In genomic region chr6:100466410-100467143, GRCh38 we compare ENCODE assay signal across 14 cellular contexts. TPM values are rescaled to one million over a fixed set of nuclear protein-coding genes. Genes with fewer than 3 reads are reported as not detected.
DNase-seq lines count a peak whose midpoint lies in the region; ATAC-seq, FAIRE-seq and TF ChIP-seq lines count a peak whose summit lies in the region.
"Had no signal": no experiment of that assay in that cellular context is flagged by ENCODE, and none has a peak within 500 bp of the region (broad histone marks: within the 10 kb centered on the region; RNA-seq: fewer than 3 reads in every experiment).

No MANE protein-coding gene starts in this region.

- H3K4me3 Mint-ChIP-seq in H9, result peak overlapping the region in 1 of 2 experiments; percentile 74; a peak in 3 of 5 replicates
- H3K4me3 Mint-ChIP-seq: CD8-positive, alpha-beta T cell had no signal

- H4K20me1 ChIP-seq in H9 (ENCODE audit: control insufficient read depth, insufficient read depth, insufficient read length), result peaks cover 3% of the 10 kb centered on the region
- no peaks in the 10 kb centered on the region for H4K20me1 ChIP-seq in GM12878 (ENCODE audit: control insufficient read depth, insufficient read depth)

- H3K27ac ChIP-seq in H9 (ENCODE audit: insufficient read length, low read depth, low read length) (no peak overlapping the region), GM12878 (ENCODE audit: control insufficient read depth, insufficient read depth) (no peak overlapping the region), mesendoderm (ENCODE audit: low read depth, low read length) (no peak overlapping the region)
- H3K27ac ChIP-seq: SJSA1 had no signal

- H3K4me1 Mint-ChIP-seq in H9, result peaks cover 31 to 61% of the 10 kb centered on the region in 2 experiments

- DNase-seq in COLO668 (lab: John Stamatoyannopoulos, UW; ENCODE audit: unreplicated experiment), result peak; percentile 8
- peak; percentile 54 for DNase-seq in H9
- no peak for DNase-seq in GM12878 (ENCODE audit: low read depth, low spot score)
- DNase-seq in mesendoderm, result peak; percentile 64
- DNase-seq in GM10266 (ENCODE audit: extremely low spot score), result no peak
- DNase-seq: CD8-positive, alpha-beta T cell; cerebellar nuclear complex; immature natural killer cell; mucosa of descending colon; NCI-H1092 had no signal

- H2BK15ac ChIP-seq in H9 (ENCODE audit: low read depth, low read length), result no peak overlapping the region
- no peak overlapping the region for H2BK15ac ChIP-seq in mesendoderm (replicated peaks; ENCODE audit: low read depth)

- TF ChIP-seq POLR2A in GM12878 (IDR thresholded peaks at IDR 0.05; ENCODE audit: low read depth, low read length), result no peak

- RAD21 ChIA-PET in GM12878 (lab: Charles Lee; ENCODE audit: unreplicated experiment), result no interaction called here

- ATAC-seq in GM12878 (no peak), GM19328 (IDR thresholded peaks at IDR 0.05; ENCODE audit: unreplicated experiment) (no peak), GM21367 (IDR thresholded peaks at IDR 0.05; ENCODE audit: unreplicated experiment) (no peak)
- ATAC-seq: CD8-positive, alpha-beta T cell; mucosa of descending colon had no signal

- FAIRE-seq in GM12878 (lab: Jason Lieb, UNC), result no peak

- H3K56ac ChIP-seq in H9 (ENCODE audit: insufficient read length, low read depth, low read length) (no peak overlapping the region), mesendoderm (ENCODE audit: low read length) (no peak overlapping the region)

- H2BK20ac ChIP-seq in H9 (ENCODE audit: low read depth, low read length, poor library complexity, severe bottlenecking), result no peak overlapping the region

- H3K79me1 ChIP-seq in H9 (ENCODE audit: insufficient read depth, low read depth, low read length, poor library complexity, severe bottlenecking) (no peaks in the 10 kb centered on the region), mesendoderm (ENCODE audit: low read length) (no peaks in the 10 kb centered on the region)

- H4K91ac ChIP-seq in H9 (ENCODE audit: insufficient read length, low read depth, low read length), result no peak overlapping the region

- H3K23ac ChIP-seq in H9 (ENCODE audit: insufficient read length, low read depth, low read length) (no peak overlapping the region), mesendoderm (ENCODE audit: low read length) (no peak overlapping the region)

- H3K36me3 Mint-ChIP-seq in H9 (ENCODE audit: insufficient read depth in 1 of 3, low read depth in 3 of 3), result no peaks in the 10 kb centered on the region
- H3K36me3 Mint-ChIP-seq: CD8-positive, alpha-beta T cell had no signal

- CTCF ChIA-PET in GM12878 (lab: Yijun Ruan, JAX), result no interaction called here

- intact Hi-C loops in GM12878 (cut with micrococcal nuclease; ENCODE audit: unreplicated experiment), result no loop called here

- no peak overlapping the region for H2AFZ ChIP-seq in H9 (ENCODE audit: low read length)
- H2AFZ ChIP-seq in GM12878 (ENCODE audit: control insufficient read depth, low read depth, low read length), result no peak overlapping the region

- no peak overlapping the region for H4K5ac ChIP-seq in H9 (ENCODE audit: insufficient read length, low read depth, low read length)
- no peak overlapping the region for H4K5ac ChIP-seq in mesendoderm (ENCODE audit: low read length)

- no peak overlapping the region for H4K8ac ChIP-seq in H9 (replicated peaks; ENCODE audit: insufficient read length, low read depth, low read length)
- H4K8ac ChIP-seq in mesendoderm (ENCODE audit: low read depth, low read length), result no peak overlapping the region

- no peak for TF ChIP-seq EP300 in GM12878 (IDR thresholded peaks at IDR 0.05; ENCODE audit: borderline replicate concordance in 1 of 2, control insufficient read depth in 1 of 2, low read depth in 2 of 2, low read length in 2 of 2)

- BruUV-seq in GM12878 (replicated peaks; lab: Mats Ljungman, UMichigan), result no TSS peak

- no peaks in the 10 kb centered on the region for H3K9me3 ChIP-seq in H9 (ENCODE audit: control insufficient read depth, low read depth, low read length)
- H3K9me3 ChIP-seq in GM12878 (replicated peaks; ENCODE audit: control insufficient read depth, insufficient read depth, low read length), result peaks cover 4% of the 10 kb centered on the region; the same call in 1 of the 3 replicates
- H3K9me3 ChIP-seq: mucosa of descending colon, SJSA1 had no signal

- TF ChIP-seq CTCF in H9 (conservative IDR thresholded peaks at IDR 0.05) (no peak), GM12878 (IDR thresholded peaks at IDR 0.05 in 2 of 3, conservative IDR thresholded peaks at IDR 0.05 in 1 of 3; ENCODE audit: control insufficient read depth in 2 of 3, extremely low read depth in 1 of 3, insufficient read depth in 1 of 3, low read depth in 3 of 3, low read length in 3 of 3) (no peak), GM10266 (IDR thresholded peaks at IDR 0.05; ENCODE audit: control insufficient read depth, insufficient read depth, low read depth, missing control alignments) (no peak)

- H3K9me3 Mint-ChIP-seq in H9, result peaks cover 0 to 6% of the 10 kb centered on the region in 2 experiments; a peak in 1 of 5 replicates

- H3K27me3 ChIP-seq in H9 (ENCODE audit: insufficient read depth, low read length), result peaks cover 91% of the 10 kb centered on the region
- peaks cover 29 to 45% of the 10 kb centered on the region in 2 experiments for H3K27me3 ChIP-seq in GM12878 (replicated peaks in 1 of 2; ENCODE audit: control insufficient read depth in 2 of 2, insufficient read depth in 2 of 2, low read length in 1 of 2)
- peaks cover 77% of the 10 kb centered on the region for H3K27me3 ChIP-seq in mesendoderm (ENCODE audit: insufficient read depth, low read length, poor library complexity)
- H3K27me3 ChIP-seq: SJSA1 had no signal

- peaks cover 12% of the 10 kb centered on the region for H3K23me2 ChIP-seq in H9 (ENCODE audit: insufficient read length, low read depth, low read length, poor library complexity, severe bottlenecking)

- no peak overlapping the region for H3K9ac ChIP-seq in H9 (ENCODE audit: extremely low read depth, insufficient read length, low read length)
- H3K9ac ChIP-seq in GM12878 (ENCODE audit: control insufficient read depth, insufficient read depth, low read length), result no peak overlapping the region
- no peak overlapping the region for H3K9ac ChIP-seq in mesendoderm (ENCODE audit: low read length)

- H2AK5ac ChIP-seq in H9 (ENCODE audit: insufficient read length, low read length), result no peak overlapping the region
- no peak overlapping the region for H2AK5ac ChIP-seq in mesendoderm (ENCODE audit: low read length)

- in situ Hi-C loops in GM12878 (cut with MboI), result no loop called here

- H3T11ph ChIP-seq in H9 (ENCODE audit: low read length), result no peak overlapping the region

- no peak overlapping the region for H3K14ac ChIP-seq in H9 (ENCODE audit: insufficient read depth, low read length)

- WGBS in H9 (ENCODE audit: extremely low coverage, insufficient read length, low lambda C conversion rate), result no CpG with 5 or more reads among the region's 22 CpGs
- whole genome bisulfite sequencing in GM12878 (ENCODE audit: insufficient coverage, insufficient replicate concordance, low lambda C conversion rate, missing lambda C conversion rate), result 8% methylated on average over 22 of the region's 22 CpGs
- WGBS in mesendoderm (ENCODE audit: extremely low coverage, insufficient coverage, low lambda C conversion rate), result no CpG with 5 or more reads among the region's 22 CpGs

- H3K4me3 ChIP-seq in GM12878 (no peak overlapping the region), mesendoderm (ENCODE audit: low read length) (no peak overlapping the region)
- H3K4me3 ChIP-seq: mucosa of descending colon, SJSA1 had no signal

- H2BK5ac ChIP-seq in H9 (ENCODE audit: insufficient read length, low read length), result no peak overlapping the region
- H2BK5ac ChIP-seq in mesendoderm (ENCODE audit: low read length), result no peak overlapping the region

- H2BK120ac ChIP-seq in H9 (ENCODE audit: low read depth, low read length, poor library complexity, severe bottlenecking) (no peak overlapping the region), mesendoderm (ENCODE audit: low read depth, low read length) (no peak overlapping the region)

- SMC1A ChIA-PET in GM12878 (lab: Charles Lee; ENCODE audit: uncharacterized antibody, unreplicated experiment), result no interaction called here

- no peak overlapping the region for H2BK12ac ChIP-seq in H9 (ENCODE audit: insufficient read length, low read depth, low read length)

- H3K18ac ChIP-seq in H9 (ENCODE audit: insufficient read length, low read depth, low read length) (no peak overlapping the region), mesendoderm (ENCODE audit: low read length) (no peak overlapping the region)

- POLR2A ChIA-PET in GM12878 (lab: Charles Lee), result no interaction called here

- no peak overlapping the region for H3K4ac ChIP-seq in H9 (ENCODE audit: low read depth, low read length)
- H3K4ac ChIP-seq in mesendoderm (ENCODE audit: low read depth, low read length), result no peak overlapping the region

- H3K79me2 ChIP-seq in H9 (ENCODE audit: insufficient read depth, low read length) (no peaks in the 10 kb centered on the region), GM12878 (ENCODE audit: control insufficient read depth, insufficient read depth, low read length) (no peaks in the 10 kb centered on the region), mesendoderm (ENCODE audit: control insufficient read depth, insufficient read depth, low read length) (no peaks in the 10 kb centered on the region)

- H3K36me3 ChIP-seq in GM12878 (ENCODE audit: control insufficient read depth in 2 of 2, insufficient read depth in 2 of 2, low read length in 1 of 2), result no peaks in the 10 kb centered on the region
- H3K36me3 ChIP-seq in mesendoderm (ENCODE audit: control insufficient read depth, insufficient read depth, low read length), result no peaks in the 10 kb centered on the region
- H3K36me3 ChIP-seq: SJSA1 had no signal

- H3K27ac Mint-ChIP-seq in H9, result no peak overlapping the region
- H3K27ac Mint-ChIP-seq: activated T-helper 2 cell treated with anti-CD3 and anti-CD28 coated beads, Interferon-gamma antibody, Interleukin-2, Interleukin-4, amounts not matched to agents 10 μg/mL and 5 μg/mL and 100 μg/mL, durations not matched to agents 14 hours and 24 hours and 36 hours; CD8-positive, alpha-beta T cell; immature natural killer cell had no signal

- peak overlapping the region; percentile 79 for H3K4me2 ChIP-seq in H9 (ENCODE audit: insufficient read depth, insufficient read length, low read length)
- no peak overlapping the region for H3K4me2 ChIP-seq in GM12878 (ENCODE audit: control insufficient read depth, insufficient read depth)
- peak overlapping the region; percentile 2 for H3K4me2 ChIP-seq in mesendoderm (ENCODE audit: low read length)

- H3K4me1 ChIP-seq in H9 (ENCODE audit: insufficient read depth, low read length), result peaks cover 3% of the 10 kb centered on the region; the same call in 1 of the 2 replicates
- H3K4me1 ChIP-seq in GM12878 (ENCODE audit: control insufficient read depth, insufficient read depth, low read length), result no peaks in the 10 kb centered on the region
- peaks cover 5% of the 10 kb centered on the region for H3K4me1 ChIP-seq in mesendoderm (ENCODE audit: control insufficient read depth, low read depth, low read length)

- no peak for TF ChIP-seq RAD21 in GM12878 (IDR thresholded peaks at IDR 0.05; ENCODE audit: insufficient read depth, low read depth, low read length)

- no peaks in the 10 kb centered on the region; the same call in 1 of the 2 replicates for H3K27me3 Mint-ChIP-seq in H9 (ENCODE audit: low read depth)

RNA-seq across cellular contexts. Expression of gene SIM1, which starts 1.9 kb away (rescaled TPM):
- total RNA-seq in H9 (2021) (0.07 TPM in 1 of 2 replicates, not detected in the other), GM12878 (2014; rRNA removed) (not detected in 2 replicates), GM12878 (2014; rRNA removed; fragmentation: Illumina TruSeq; extraction: Trizol) (not detected in 2 replicates), GM12878 (2021) (not detected in 2 replicates)
- not detected in 2 replicates for total RNA-seq in GM12878 (2013; cell fraction: nucleolus; rRNA removed)
- polyA plus RNA-seq in GM12878 (2011; ENCODE audit: low read depth), result not detected
- polyA plus RNA-seq in GM12878 (2011; rRNA removed) (0.01 TPM in 1 of 2 replicates, not detected in the other), GM12878 (2014; fragmentation: Illumina TruSeq; extraction: Trizol) (not detected in 2 replicates), GM12878 (2014; fragmentation: Nextera tagmentation; extraction: Ambion mirVana) (not detected), GM12878 (2014; rRNA removed) (not detected in 2 replicates), GM12878 (2016; fragmentation: Nextera tagmentation; extraction: Ambion mirVana) (not detected)
- polyA plus RNA-seq in GM12878 (2011; cell fraction: cytosol; rRNA removed), result not detected in 2 replicates
- not detected in 2 replicates for polyA plus RNA-seq in GM12878 (2011; cell fraction: nucleus; rRNA removed)
- not detected in 2 replicates for polyA plus RNA-seq in GM12878 (2012)
- not detected in 2 replicates for polyA minus RNA-seq in GM12878 (2011; rRNA and poly(A)+ RNA removed)
- not detected in 2 replicates for polyA minus RNA-seq in GM12878 (2011; cell fraction: cytosol; rRNA and poly(A)+ RNA removed)
- polyA minus RNA-seq in GM12878 (2011; cell fraction: nucleus; rRNA and poly(A)+ RNA removed), result not detected in 2 replicates
- polyA plus RNA-seq in mesendoderm (2013, experiment 1 of 2), result 0.06 TPM
- 0.06 TPM for polyA plus RNA-seq in mesendoderm (2013, experiment 2 of 2)
- total RNA-seq: activated T-helper 2 cell treated with anti-CD3 and anti-CD28 coated beads, Interferon-gamma antibody, Interleukin-2, Interleukin-4, amounts not matched to agents 10 μg/mL and 5 μg/mL and 100 μg/mL, durations not matched to agents 14 hours and 24 hours and 36 hours; CD8-positive, alpha-beta T cell; mucosa of descending colon had no signal
- polyA plus RNA-seq: immature natural killer cell had no signal

Comparison
In these comparisons a context has a peak if more than half of its experiments do, and no peak if none do; other contexts are left out.
1. DNase-seq: peak in COLO668 (single experiment), H9 (single experiment) and mesendoderm (single experiment); none in GM12878 (single experiment) and GM10266 (single experiment).